In genomic region chr11:326842-327580, GRCh38 we compare ENCODE assay signal across 8 cellular contexts. TPM values are rescaled to one million over a fixed set of nuclear protein-coding genes. Genes with fewer than 3 reads are reported as not detected.
A peak's percentile ranks its signal among the peaks of the same experiment; 100 is the strongest.
DNase-seq lines count a peak whose midpoint lies in the region; ATAC-seq, FAIRE-seq and TF ChIP-seq lines count a peak whose summit lies in the region.

No MANE protein-coding gene starts in this region.

- ATAC-seq in HG02610 (IDR thresholded peaks at IDR 0.05; ENCODE audit: unreplicated experiment), result peak; percentile 65
- ATAC-seq in stimulated activated naive B cell treated with anti-CD40 and anti-IgM and Interleukin-4, amounts not matched to agents 10 μg/mL and 1 μg/mL and 100 μg/mL, for 72 hours (replicated peaks), result peak; percentile 86

- no peak for TF ChIP-seq CTCF in lower leg skin (IDR thresholded peaks at IDR 0.05)

- H3K4me3 Mint-ChIP-seq in stimulated activated naive B cell treated with anti-CD40 and anti-IgM and Interleukin-4, amounts not matched to agents 10 μg/mL and 1 μg/mL and 100 μg/mL, for 72 hours, result peak overlapping the region; percentile 52 to 66

- H3K4me3 ChIP-seq in SK-N-MC, result no peak overlapping the region
- no peak overlapping the region for H3K4me3 ChIP-seq in lower leg skin (ENCODE audit: low read depth, poor library complexity, severe bottlenecking)

- H3K27me3 Mint-ChIP-seq in stimulated activated naive B cell treated with anti-CD40 and anti-IgM and Interleukin-4, amounts not matched to agents 10 μg/mL and 1 μg/mL and 100 μg/mL, for 72 hours, result no peaks in the 10 kb centered on the region

- no peaks in the 10 kb centered on the region for H3K36me3 Mint-ChIP-seq in stimulated activated naive B cell treated with anti-CD40 and anti-IgM and Interleukin-4, amounts not matched to agents 10 μg/mL and 1 μg/mL and 100 μg/mL, for 72 hours

- H3K27ac ChIP-seq in SK-N-MC, result peak overlapping the region; percentile 43

- H3K27ac Mint-ChIP-seq in stimulated activated naive B cell treated with anti-CD40 and anti-IgM and Interleukin-4, amounts not matched to agents 10 μg/mL and 1 μg/mL and 100 μg/mL, for 72 hours, result peak overlapping the region; percentile 98

- H3K9me3 ChIP-seq in SK-N-MC (ENCODE audit: low read depth, low read length), result no peaks in the 10 kb centered on the region

- H3K4me1 Mint-ChIP-seq in stimulated activated naive B cell treated with anti-CD40 and anti-IgM and Interleukin-4, amounts not matched to agents 10 μg/mL and 1 μg/mL and 100 μg/mL, for 72 hours, result peaks cover 37 to 56% of the 10 kb centered on the region in 2 donors

- peak; percentile 93 for FAIRE-seq in GM12891 (lab: Jason Lieb, UNC)

- H3K36me3 ChIP-seq in SK-N-MC (ENCODE audit: insufficient read depth, low read length), result no peaks in the 10 kb centered on the region

- peak; percentile 47; the same call in 1 of the 2 replicates for TF ChIP-seq POLR2A in GM12891 (IDR thresholded peaks at IDR 0.05; ENCODE audit: low read depth, low read length)
- TF ChIP-seq POLR2A in lower leg skin (IDR thresholded peaks at IDR 0.05), result no peak

- peak; percentile 71 for DNase-seq in GM12891 (ENCODE audit: insufficient read length, low spot score)
- no peak for DNase-seq in SK-N-MC (ENCODE audit: low read depth, low spot score)
- DNase-seq in brain pericyte (ENCODE audit: low read depth, low spot score), result peak; percentile 64
- DNase-seq in lower leg skin (ENCODE audit: low spot score in 2 of 2), result peak; percentile 84 to 98
- peak; percentile 66 for DNase-seq in stimulated activated naive B cell treated with anti-CD40 and anti-IgM and Interleukin-4, amounts not matched to agents 10 μg/mL and 1 μg/mL and 100 μg/mL, for 72 hours
- DNase-seq in NCI-H524 (lab: John Stamatoyannopoulos, UW), result no peak
- no peak for DNase-seq in HPDE6-E6E7 (ENCODE audit: extremely low spot score)

- WGBS in lower leg skin, 2 donors, result 49 to 51% methylated on average over 19 of the region's 19 CpGs

- peak overlapping the region; percentile 14 for H3K9ac ChIP-seq in SK-N-MC (ENCODE audit: insufficient read length)

- H3K9me3 Mint-ChIP-seq in stimulated activated naive B cell treated with anti-CD40 and anti-IgM and Interleukin-4, amounts not matched to agents 10 μg/mL and 1 μg/mL and 100 μg/mL, for 72 hours, result no peaks in the 10 kb centered on the region

- intact Hi-C loops in lower leg skin (cut with DNase I; ENCODE audit: low total_unique reads), result no loop called here

TF ChIP-seq in GM12891, 5 proteins besides CTCF, POLR2A, EP300 and RAD21:
- TF ChIP-seq SPI1 (IDR thresholded peaks at IDR 0.05; ENCODE audit: low read depth, low read length), result peak; percentile 95
- TF ChIP-seq POLR2AphosphoS5 (IDR thresholded peaks at IDR 0.05; ENCODE audit: low read depth, low read length), result no peak
- no peak for TF ChIP-seq POU2F2 (IDR thresholded peaks at IDR 0.05; ENCODE audit: low read depth, low read length)
- peak; percentile 41; the same call in 1 of the 2 replicates for TF ChIP-seq TAF1 (IDR thresholded peaks at IDR 0.05; ENCODE audit: low read depth, low read length)
- TF ChIP-seq PAX5 (IDR thresholded peaks at IDR 0.05; ENCODE audit: insufficient read depth, low read length, severe bottlenecking), result no peak

RNA-seq across cellular contexts. Expression of gene IFITM3, which starts 6.4 kb away (rescaled TPM):
- polyA plus RNA-seq in GM12891 (2012; ENCODE audit: low read depth, missing spikeins), result 18.7 TPM
- 100 to 1,000 TPM in 1 of 4 donors, 10 to 100 TPM in 3; 39.6 to 124 (median 84.2) TPM for total RNA-seq in lower leg skin

RNA-seq across cellular contexts. Expression of gene IFITM1, which starts 13.2 kb away (rescaled TPM):
- polyA plus RNA-seq in GM12891 (2012; ENCODE audit: low read depth, missing spikeins), result 413 TPM
- total RNA-seq in lower leg skin, result 100 to 1,000 TPM in 1 of 4 donors, 10 to 100 TPM in 3; 44.2 to 114 (median 65.4) TPM

RNA-seq across cellular contexts. Expression of gene IFITM2, which starts 19.4 kb away (rescaled TPM):
- polyA plus RNA-seq in GM12891 (2012; ENCODE audit: low read depth, missing spikeins), result 486 TPM
- 10 to 100 TPM; 22.2 to 99.4 (median 52.9) TPM for total RNA-seq in lower leg skin

RNA-seq across cellular contexts. Expression of gene IFITM5, which starts 27.7 kb away (rescaled TPM):
- polyA plus RNA-seq in GM12891 (2012; ENCODE audit: low read depth, missing spikeins), result not detected
- total RNA-seq in lower leg skin, result not detected

RNA-seq across cellular contexts. Expression of gene PGGHG, which starts 38.1 kb away (rescaled TPM):
- 19.3 TPM for polyA plus RNA-seq in GM12891 (2012; ENCODE audit: low read depth, missing spikeins)
- total RNA-seq in lower leg skin, result 1 to 10 TPM; 4.0 to 7.7 (median 6.9) TPM

Comparison
In these comparisons a context has a peak if more than half of its experiments do, and no peak if none do; other contexts are left out.
1. DNase-seq: peak in GM12891 (single experiment), brain pericyte (single experiment), lower leg skin (2 of 2) and stimulated activated naive B cell treated with anti-CD40 and anti-IgM and Interleukin-4, amounts not matched to agents 10 μg/mL and 1 μg/mL and 100 μg/mL, for 72 hours (single experiment); none in SK-N-MC (single experiment), NCI-H524 (0 of 2) and HPDE6-E6E7 (single experiment).